14 cellular contexts compared by ENCODE assay signal in genomic region chr3:47089605-47090004, GRCh38.
DNase-seq lines count a peak whose midpoint lies in the region; ATAC-seq and TF ChIP-seq lines count a peak whose summit lies in the region.
"Had no signal": no experiment of that assay in that cellular context is flagged by ENCODE, and none has a peak within 500 bp of the region (broad histone marks: within the 10 kb centered on the region; RNA-seq: fewer than 3 reads in every experiment).

No MANE protein-coding gene starts in this region.

- peaks cover 7% of the 10 kb centered on the region for H4K20me1 ChIP-seq in SK-N-SH (ENCODE audit: insufficient read depth)

- no peak overlapping the region for H3K27ac ChIP-seq in SK-N-SH (ENCODE audit: low read depth in 2 of 2, low read length in 1 of 2)
- no peak overlapping the region for H3K27ac ChIP-seq in CD4-positive, CD25-positive, alpha-beta regulatory T cell (ENCODE audit: insufficient read depth, low read length, poor library complexity, severe bottlenecking)
- H3K27ac ChIP-seq: 22Rv1; BLaER1 treated with 17β-estradiol and CSF1 and Interleukin-3, amounts not matched to agents 10 nM and 100 nM had no signal

- H3K4me1 Mint-ChIP-seq in CD4-positive, CD25-positive, alpha-beta regulatory T cell: peaks cover 12 to 20% (median 13%) of the 10 kb centered on the region in 4 donors
- no peaks in the 10 kb centered on the region for H3K4me1 Mint-ChIP-seq in WTC11
- peaks cover 0 to 5% (median 0%) of the 10 kb centered on the region in 3 donors for H3K4me1 Mint-ChIP-seq in naive B cell

- H3K9me2 ChIP-seq in SK-N-SH: no peaks in the 10 kb centered on the region

- peaks cover 35 to 69% of the 10 kb centered on the region in 2 experiments for H3K36me3 ChIP-seq in SK-N-SH (replicated peaks in 1 of 2; ENCODE audit: control insufficient read depth in 1 of 2, insufficient read depth in 2 of 2, low read length in 1 of 2)
- H3K36me3 ChIP-seq in CD4-positive, CD25-positive, alpha-beta regulatory T cell (ENCODE audit: control insufficient read depth, insufficient read depth, low read length): peaks cover 77% of the 10 kb centered on the region

- H3K27ac Mint-ChIP-seq in CD4-positive, CD25-positive, alpha-beta regulatory T cell: peak overlapping the region in 2 of 3 donors; percentile 1 to 5
- H3K27ac Mint-ChIP-seq in WTC11 (peak overlapping the region; percentile 48), naive B cell (peak overlapping the region in 4 of 6 donors; percentile 0 to 76 (median 32))

- no peak overlapping the region for H2AFZ ChIP-seq in SK-N-SH (ENCODE audit: low read depth)

- H3K4me3 Mint-ChIP-seq in CD4-positive, CD25-positive, alpha-beta regulatory T cell: no peak overlapping the region
- no peak overlapping the region for H3K4me3 Mint-ChIP-seq in WTC11
- no peak overlapping the region for H3K4me3 Mint-ChIP-seq in naive B cell

- no peak overlapping the region for H3K4me2 ChIP-seq in SK-N-SH
- H3K4me2 ChIP-seq: BLaER1 treated with 17β-estradiol and CSF1 and Interleukin-3, amounts not matched to agents 10 nM and 100 nM had no signal

- TF ChIP-seq CTCF in SK-N-SH (IDR thresholded peaks at IDR 0.05) (no peak), WTC11 (IDR thresholded peaks at IDR 0.05) (no peak)

- ATAC-seq in SK-N-SH treated with all-trans-retinoic acid at 6 μM for 48 hours (peak; percentile 66; the same call in 2 of the 3 replicates), WTC11 (no peak), naive B cell (ENCODE audit: low read depth in 2 of 2) (no peak)
- no peak for ATAC-seq in CD4-positive, CD25-positive, alpha-beta regulatory T cell (ENCODE audit: low read depth in 2 of 2)

- H3K4me1 ChIP-seq in SK-N-SH (ENCODE audit: control insufficient read depth in 1 of 2, insufficient read depth in 2 of 2, low read depth in 1 of 2, low read length in 1 of 2): no peaks in the 10 kb centered on the region
- no peaks in the 10 kb centered on the region for H3K4me1 ChIP-seq in CD4-positive, CD25-positive, alpha-beta regulatory T cell (ENCODE audit: control insufficient read depth, insufficient read depth, low read length, poor library complexity, severe bottlenecking)

- no peak for TF ChIP-seq EP300 in SK-N-SH (IDR thresholded peaks at IDR 0.05; ENCODE audit: borderline replicate concordance in 1 of 2, low read depth in 1 of 2, low read length in 1 of 2)

- H3K9me3 ChIP-seq in SK-N-SH: no peaks in the 10 kb centered on the region
- no peaks in the 10 kb centered on the region for H3K9me3 ChIP-seq in CD4-positive, CD25-positive, alpha-beta regulatory T cell (ENCODE audit: control insufficient read depth in 2 of 2, low read length in 2 of 2)

- 100% methylated on average over 1 of the region's 1 CpG for WGBS in SK-N-SH (ENCODE audit: low lambda C conversion rate)

- POLR2A ChIA-PET in SK-N-SH (lab: Yijun Ruan, JAX): no interaction called here
- POLR2A ChIA-PET in WTC11 (lab: Charles Lee): no interaction called here

- H3F3A ChIP-seq in SK-N-SH (replicated peaks; ENCODE audit: insufficient read depth): peaks cover 8% of the 10 kb centered on the region

- H3K27me3 Mint-ChIP-seq in CD4-positive, CD25-positive, alpha-beta regulatory T cell: no peaks in the 10 kb centered on the region
- no peaks in the 10 kb centered on the region for H3K27me3 Mint-ChIP-seq in WTC11 (ENCODE audit: low read depth)
- no peaks in the 10 kb centered on the region for H3K27me3 Mint-ChIP-seq in naive B cell

- no peak for TF ChIP-seq RAD21 in SK-N-SH (IDR thresholded peaks at IDR 0.05; ENCODE audit: low read length)

- peaks cover 74% of the 10 kb centered on the region for H3K79me2 ChIP-seq in SK-N-SH (ENCODE audit: insufficient read depth)

- DNase-seq in SK-N-SH (no peak), WTC11 (ENCODE audit: low spot score) (no peak), naive B cell (no peak), Kasumi-1 (lab: John Stamatoyannopoulos, UW) (no peak), NCI-H2107 (lab: John Stamatoyannopoulos, UW) (no peak)
- DNase-seq in CD4-positive, CD25-positive, alpha-beta regulatory T cell: no peak
- no peak for DNase-seq in NK-92 treated with Interleukin-12 subunit alpha and Interleukin-12 subunit beta, amount 100 ng/mL, for 24 hours (lab: John Stamatoyannopoulos, UW)
- DNase-seq: MM.1S, NCI-H1105, NCI-H1694 treated with DMSO at 0.1 percent for 48 hours, NCI-H748 treated with DMSO at 0.1 percent for 48 hours had no signal

- H3K9ac ChIP-seq in SK-N-SH: no peak overlapping the region
- H3K9ac ChIP-seq: BLaER1 treated with 17β-estradiol and CSF1 and Interleukin-3, amounts not matched to agents 10 nM and 100 nM had no signal

- H3K9me3 Mint-ChIP-seq in CD4-positive, CD25-positive, alpha-beta regulatory T cell: no peaks in the 10 kb centered on the region
- H3K9me3 Mint-ChIP-seq in WTC11: no peaks in the 10 kb centered on the region
- H3K9me3 Mint-ChIP-seq in naive B cell: no peaks in the 10 kb centered on the region

- CTCF ChIA-PET in SK-N-SH (lab: Yijun Ruan, JAX) (no interaction called here), WTC11 (lab: Charles Lee) (no interaction called here)

- H3K27me3 ChIP-seq in SK-N-SH (ENCODE audit: insufficient read depth): no peaks in the 10 kb centered on the region
- no peaks in the 10 kb centered on the region for H3K27me3 ChIP-seq in CD4-positive, CD25-positive, alpha-beta regulatory T cell (ENCODE audit: control insufficient read depth, insufficient read depth, low read length)
- H3K27me3 ChIP-seq: BLaER1 treated with 17β-estradiol and CSF1 and Interleukin-3, amounts not matched to agents 10 nM and 100 nM had no signal

- no peak overlapping the region for H3K4me3 ChIP-seq in SK-N-SH (ENCODE audit: low read depth in 2 of 2, low read length in 1 of 2)
- H3K4me3 ChIP-seq in CD4-positive, CD25-positive, alpha-beta regulatory T cell (ENCODE audit: low read depth, low read length): no peak overlapping the region
- H3K4me3 ChIP-seq: BLaER1 treated with 17β-estradiol and CSF1 and Interleukin-3, amounts not matched to agents 10 nM and 100 nM had no signal

- H3K36me3 Mint-ChIP-seq in CD4-positive, CD25-positive, alpha-beta regulatory T cell: peaks cover 31% of the 10 kb centered on the region
- H3K36me3 Mint-ChIP-seq in WTC11 (peaks cover 14% of the 10 kb centered on the region), naive B cell (peaks cover 15% of the 10 kb centered on the region in 2 donors)

TF ChIP-seq in SK-N-SH treated with all-trans-retinoic acid at 6 μM for 48 hours, 23 proteins besides CTCF, POLR2A, EP300 and RAD21:
- TF ChIP-seq ZFP3 (CRISPR knock-in tag; IDR thresholded peaks at IDR 0.05) (no peak), ZNF8 (CRISPR knock-in tag; IDR thresholded peaks at IDR 0.05) (no peak), PPARA (CRISPR knock-in tag; IDR thresholded peaks at IDR 0.05; ENCODE audit: borderline replicate concordance) (no peak), BACH2 (CRISPR knock-in tag; IDR thresholded peaks at IDR 0.05; ENCODE audit: borderline replicate concordance) (no peak)
- TF ChIP-seq, protein P1, sequence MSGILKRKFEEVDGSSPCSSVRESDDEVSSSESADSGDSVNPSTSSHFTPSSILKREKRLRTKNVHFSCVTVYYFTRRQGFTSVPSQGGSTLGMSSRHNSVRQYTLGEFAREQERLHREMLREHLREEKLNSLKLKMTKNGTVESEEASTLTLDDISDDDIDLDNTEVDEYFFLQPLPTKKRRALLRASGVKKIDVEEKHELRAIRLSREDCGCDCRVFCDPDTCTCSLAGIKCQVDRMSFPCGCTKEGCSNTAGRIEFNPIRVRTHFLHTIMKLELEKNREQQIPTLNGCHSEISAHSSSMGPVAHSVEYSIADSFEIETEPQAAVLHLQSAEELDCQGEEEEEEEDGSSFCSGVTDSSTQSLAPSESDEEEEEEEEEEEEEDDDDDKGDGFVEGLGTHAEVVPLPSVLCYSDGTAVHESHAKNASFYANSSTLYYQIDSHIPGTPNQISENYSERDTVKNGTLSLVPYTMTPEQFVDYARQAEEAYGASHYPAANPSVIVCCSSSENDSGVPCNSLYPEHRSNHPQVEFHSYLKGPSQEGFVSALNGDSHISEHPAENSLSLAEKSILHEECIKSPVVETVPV (CRISPR knock-in tag; IDR thresholded peaks at IDR 0.05): no peak

TF ChIP-seq in SK-N-SH, 30 proteins besides CTCF, POLR2A, EP300 and RAD21 (continues in another document):
- no peak for TF ChIP-seq GABPA (IDR thresholded peaks at IDR 0.05; ENCODE audit: low read depth)
- no peak for TF ChIP-seq SMC3 (IDR thresholded peaks at IDR 0.05; ENCODE audit: low read depth, low read length)
- TF ChIP-seq ELF1 (IDR thresholded peaks at IDR 0.05): no peak
- no peak for TF ChIP-seq TAF1 (IDR thresholded peaks at IDR 0.05; ENCODE audit: borderline replicate concordance, low read depth, low read length)
- TF ChIP-seq, protein P2, sequence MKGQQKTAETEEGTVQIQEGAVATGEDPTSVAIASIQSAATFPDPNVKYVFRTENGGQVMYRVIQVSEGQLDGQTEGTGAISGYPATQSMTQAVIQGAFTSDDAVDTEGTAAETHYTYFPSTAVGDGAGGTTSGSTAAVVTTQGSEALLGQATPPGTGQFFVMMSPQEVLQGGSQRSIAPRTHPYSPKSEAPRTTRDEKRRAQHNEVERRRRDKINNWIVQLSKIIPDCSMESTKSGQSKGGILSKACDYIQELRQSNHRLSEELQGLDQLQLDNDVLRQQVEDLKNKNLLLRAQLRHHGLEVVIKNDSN (IDR thresholded peaks at IDR 0.05; ENCODE audit: borderline replicate concordance, low read depth): no peak
- TF ChIP-seq SIN3A (IDR thresholded peaks at IDR 0.05; ENCODE audit: borderline replicate concordance, low read depth, low read length): no peak
- TF ChIP-seq NFIC (IDR thresholded peaks at IDR 0.05; ENCODE audit: borderline replicate concordance): no peak
- no peak for TF ChIP-seq MXI1 (IDR thresholded peaks at IDR 0.05; ENCODE audit: low read depth, low read length)
- TF ChIP-seq GATA2 (CRISPR knock-in tag; IDR thresholded peaks at IDR 0.05): no peak

TF ChIP-seq in WTC11, 78 proteins besides CTCF, POLR2A, EP300 and RAD21 (continues in another document):
- no peak for TF ChIP-seq SMAD3 (CRISPR knock-in tag; IDR thresholded peaks at IDR 0.05; ENCODE audit: borderline replicate concordance)
